1 cellular context compared by ENCODE assay signal in genomic region chr7:98251844-98252639, GRCh38.
TF ChIP-seq lines count a peak whose summit lies in the region.

TECPR1 (minus strand) TSS chr7:98252232; CDS start chr7:98246146, 6,086 bp downstream.

TF ChIP-seq in HEK293, 187 proteins besides CTCF, POLR2A, EP300 and RAD21 (continued from another document and continues in another):
- no peak for TF ChIP-seq GFI1B (tag by site-specific recombination; IDR thresholded peaks at IDR 0.05)
- no peak for TF ChIP-seq AEBP2 (tag by site-specific recombination; IDR thresholded peaks at IDR 0.05; ENCODE audit: borderline replicate concordance)
- no peak for TF ChIP-seq ZSCAN23 (tag by site-specific recombination; IDR thresholded peaks at IDR 0.05)
- TF ChIP-seq ZNF169 (tag by site-specific recombination; IDR thresholded peaks at IDR 0.05), result no peak
- no peak for TF ChIP-seq ZNF776 (tag by site-specific recombination; IDR thresholded peaks at IDR 0.05; ENCODE audit: borderline replicate concordance)
- TF ChIP-seq ZNF324 (tag by site-specific recombination; IDR thresholded peaks at IDR 0.05), result no peak
- TF ChIP-seq ZBTB8A (tag by site-specific recombination; IDR thresholded peaks at IDR 0.05), result peak; percentile 40
- peak; percentile 91 for TF ChIP-seq SP3 (tag by site-specific recombination; IDR thresholded peaks at IDR 0.05)
- TF ChIP-seq ZNF548 (tag by site-specific recombination; IDR thresholded peaks at IDR 0.05), result no peak
- no peak for TF ChIP-seq ZNF549 (tag by site-specific recombination; IDR thresholded peaks at IDR 0.05)
- peak; percentile 25; the same call in 1 of the 2 replicates for TF ChIP-seq ZFP37 (tag by site-specific recombination; IDR thresholded peaks at IDR 0.05)
- no peak for TF ChIP-seq ZNF26 (tag by site-specific recombination; IDR thresholded peaks at IDR 0.05)
- TF ChIP-seq ZFP69B (tag by site-specific recombination; IDR thresholded peaks at IDR 0.05), result no peak; the same call in 1 of the 2 replicates
- peak; percentile 57; the same call in 1 of the 2 replicates for TF ChIP-seq SP7 (tag by site-specific recombination; IDR thresholded peaks at IDR 0.05)
- peak; percentile 59; the same call in 1 of the 2 replicates for TF ChIP-seq PBX3 (CRISPR knock-in tag; IDR thresholded peaks at IDR 0.05)
- no peak for TF ChIP-seq ZNF658 (tag by site-specific recombination; IDR thresholded peaks at IDR 0.05)
- no peak for TF ChIP-seq ZNF558 (tag by site-specific recombination; IDR thresholded peaks at IDR 0.05)
- no peak for TF ChIP-seq ZNF24 (tag by site-specific recombination; IDR thresholded peaks at IDR 0.05)
- TF ChIP-seq ZNF2 (tag by site-specific recombination; IDR thresholded peaks at IDR 0.05), result no peak; the same call in none of the 2 replicates
- TF ChIP-seq WT1 (tag by site-specific recombination; IDR thresholded peaks at IDR 0.05), result no peak; the same call in 1 of the 2 replicates
- no peak for TF ChIP-seq ZNF704 (tag by site-specific recombination; IDR thresholded peaks at IDR 0.05)
- TF ChIP-seq YY1 (tag by site-specific recombination; IDR thresholded peaks at IDR 0.05), result no peak
- no peak for TF ChIP-seq TSHZ1 (tag by site-specific recombination; IDR thresholded peaks at IDR 0.05; ENCODE audit: borderline replicate concordance)
- TF ChIP-seq ZNF580 (tag by site-specific recombination; IDR thresholded peaks at IDR 0.05), result peak; percentile 68; the same call in 1 of the 2 replicates
- no peak for TF ChIP-seq ZNF707 (tag by site-specific recombination; IDR thresholded peaks at IDR 0.05)
- TF ChIP-seq ZNF114 (tag by site-specific recombination; IDR thresholded peaks at IDR 0.05), result no peak
- TF ChIP-seq ZBTB6 (tag by site-specific recombination; IDR thresholded peaks at IDR 0.05), result no peak
- no peak for TF ChIP-seq ZSCAN16 (tag by site-specific recombination; IDR thresholded peaks at IDR 0.05)
- TF ChIP-seq PRDM6 (tag by site-specific recombination; IDR thresholded peaks at IDR 0.05), result no peak
- TF ChIP-seq ZNF311 (tag by site-specific recombination; IDR thresholded peaks at IDR 0.05; ENCODE audit: borderline replicate concordance), result no peak
- no peak for TF ChIP-seq ZNF624 (tag by site-specific recombination; IDR thresholded peaks at IDR 0.05)
- TF ChIP-seq GLI2 (tag by site-specific recombination; IDR thresholded peaks at IDR 0.05; ENCODE audit: borderline replicate concordance, low read depth), result no peak
- TF ChIP-seq ZNF157 (tag by site-specific recombination; IDR thresholded peaks at IDR 0.05), result no peak
- TF ChIP-seq ZNF596 (tag by site-specific recombination; IDR thresholded peaks at IDR 0.05), result no peak
- TF ChIP-seq ZNF214 (tag by site-specific recombination; IDR thresholded peaks at IDR 0.05; ENCODE audit: borderline replicate concordance), result no peak
- TF ChIP-seq ZNF449 (tag by site-specific recombination; IDR thresholded peaks at IDR 0.05), result no peak; the same call in 1 of the 2 replicates
- no peak for TF ChIP-seq BCL6B (tag by site-specific recombination; IDR thresholded peaks at IDR 0.05)
- TF ChIP-seq ZBTB7A (tag by site-specific recombination; IDR thresholded peaks at IDR 0.05; ENCODE audit: low read depth), result no peak
- TF ChIP-seq INSM2 (tag by site-specific recombination; IDR thresholded peaks at IDR 0.05), result peak; percentile 21; the same call in 1 of the 2 replicates
- no peak for TF ChIP-seq ZNF302 (tag by site-specific recombination; IDR thresholded peaks at IDR 0.05; ENCODE audit: low read depth)
- TF ChIP-seq ZNF692 (tag by site-specific recombination; IDR thresholded peaks at IDR 0.05), result no peak; the same call in 1 of the 2 replicates
